1 cellular context compared by ENCODE assay signal in the genomic region with DNA sequence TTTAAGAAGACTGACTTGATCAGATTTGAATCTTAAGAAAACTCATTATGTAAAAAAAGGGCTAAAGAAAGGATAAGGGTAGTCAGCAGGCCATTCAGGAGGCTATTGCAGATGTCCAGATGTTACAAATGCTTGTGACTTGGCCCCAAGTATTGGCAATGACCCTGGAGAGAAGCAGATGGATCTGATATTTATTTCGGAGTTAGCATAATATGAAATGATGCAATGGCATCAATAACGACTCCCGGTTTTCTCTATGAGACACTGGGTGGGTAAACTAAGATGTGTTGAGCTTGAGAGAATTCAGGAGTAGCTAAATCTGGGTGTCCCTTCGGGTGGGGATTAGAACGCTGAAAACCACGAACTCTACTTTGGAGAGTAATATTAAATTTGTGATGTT.
TF ChIP-seq lines count a peak whose summit lies in the region.

No MANE protein-coding gene starts in this region.

TF ChIP-seq in HepG2, 621 proteins besides CTCF, POLR2A, EP300 and RAD21 (continued from another document):
- TF ChIP-seq ZHX2 (IDR thresholded peaks at IDR 0.05; ENCODE audit: low read depth) (no peak), ZHX2 (CRISPR knock-in tag; IDR thresholded peaks at IDR 0.05; ENCODE audit: borderline replicate concordance) (no peak), ZNF552 (CRISPR knock-in tag; IDR thresholded peaks at IDR 0.05; ENCODE audit: borderline replicate concordance) (no peak), HDAC6 (IDR thresholded peaks at IDR 0.05; ENCODE audit: low read depth, low read length) (no peak)
- TF ChIP-seq, protein P1, sequence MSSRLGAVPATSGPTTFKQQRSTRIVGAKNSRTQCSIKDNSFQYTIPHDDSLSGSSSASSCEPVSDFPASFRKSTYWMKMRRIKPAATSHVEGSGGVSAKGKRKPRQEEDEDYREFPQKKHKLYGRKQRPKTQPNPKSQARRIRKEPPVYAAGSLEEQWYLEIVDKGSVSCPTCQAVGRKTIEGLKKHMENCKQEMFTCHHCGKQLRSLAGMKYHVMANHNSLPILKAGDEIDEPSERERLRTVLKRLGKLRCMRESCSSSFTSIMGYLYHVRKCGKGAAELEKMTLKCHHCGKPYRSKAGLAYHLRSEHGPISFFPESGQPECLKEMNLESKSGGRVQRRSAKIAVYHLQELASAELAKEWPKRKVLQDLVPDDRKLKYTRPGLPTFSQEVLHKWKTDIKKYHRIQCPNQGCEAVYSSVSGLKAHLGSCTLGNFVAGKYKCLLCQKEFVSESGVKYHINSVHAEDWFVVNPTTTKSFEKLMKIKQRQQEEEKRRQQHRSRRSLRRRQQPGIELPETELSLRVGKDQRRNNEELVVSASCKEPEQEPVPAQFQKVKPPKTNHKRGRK (CRISPR knock-in tag; IDR thresholded peaks at IDR 0.05) = no peak
- TF ChIP-seq, protein P2, sequence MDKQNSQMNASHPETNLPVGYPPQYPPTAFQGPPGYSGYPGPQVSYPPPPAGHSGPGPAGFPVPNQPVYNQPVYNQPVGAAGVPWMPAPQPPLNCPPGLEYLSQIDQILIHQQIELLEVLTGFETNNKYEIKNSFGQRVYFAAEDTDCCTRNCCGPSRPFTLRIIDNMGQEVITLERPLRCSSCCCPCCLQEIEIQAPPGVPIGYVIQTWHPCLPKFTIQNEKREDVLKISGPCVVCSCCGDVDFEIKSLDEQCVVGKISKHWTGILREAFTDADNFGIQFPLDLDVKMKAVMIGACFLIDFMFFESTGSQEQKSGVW (CRISPR knock-in tag; IDR thresholded peaks at IDR 0.05; ENCODE audit: borderline replicate concordance) = no peak
